1 cellular context compared by ENCODE assay signal in the genomic region with DNA sequence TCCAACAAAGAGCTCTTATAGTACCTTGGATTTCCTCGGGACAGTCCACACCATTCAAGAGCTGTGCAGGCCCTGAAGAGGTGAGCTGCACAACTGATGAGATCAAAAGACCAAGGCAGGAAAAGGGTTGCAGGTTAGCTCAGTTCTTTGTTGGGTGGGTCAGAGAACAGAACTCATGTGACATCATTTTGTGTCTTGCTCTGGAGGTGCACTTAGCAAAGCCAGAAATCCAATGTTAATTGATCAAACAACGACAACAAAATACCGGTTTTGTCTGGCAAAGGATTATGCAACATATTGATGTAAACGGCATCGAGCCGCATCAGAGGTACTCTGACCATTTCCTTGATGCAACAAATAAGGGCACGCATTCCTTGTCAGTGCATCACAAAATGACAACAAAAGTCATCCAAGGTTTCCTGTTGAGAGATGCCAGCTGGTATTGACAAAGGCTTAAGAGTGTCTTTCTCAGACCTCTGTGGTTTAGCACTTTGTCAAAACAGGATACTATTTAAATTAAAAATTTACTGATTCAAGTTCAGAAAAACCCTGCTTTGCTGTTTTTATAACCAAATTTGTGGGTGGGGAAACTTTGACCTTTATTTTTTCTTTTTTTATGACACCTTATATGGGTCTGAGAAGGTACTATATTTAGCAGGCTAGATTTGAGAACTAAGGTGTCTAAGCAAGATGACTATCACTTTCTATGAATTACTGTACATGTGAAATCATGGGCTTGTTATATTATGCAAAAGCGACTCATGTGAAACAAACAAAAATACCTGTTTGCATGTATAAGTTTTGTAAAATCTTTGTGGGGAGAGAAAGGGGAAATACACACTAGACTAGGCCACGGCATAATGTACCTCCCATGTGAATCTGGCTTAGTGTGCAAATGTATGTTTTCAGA.
TF ChIP-seq lines count a peak whose summit lies in the region.

No MANE protein-coding gene starts in this region.

TF ChIP-seq in HepG2, 621 proteins besides CTCF, POLR2A, EP300 and RAD21 (continued from another document and continues in another):
- TF ChIP-seq ZNF337 (CRISPR knock-in tag; IDR thresholded peaks at IDR 0.05; ENCODE audit: borderline replicate concordance, low read depth), result no peak
- TF ChIP-seq, protein P1, sequence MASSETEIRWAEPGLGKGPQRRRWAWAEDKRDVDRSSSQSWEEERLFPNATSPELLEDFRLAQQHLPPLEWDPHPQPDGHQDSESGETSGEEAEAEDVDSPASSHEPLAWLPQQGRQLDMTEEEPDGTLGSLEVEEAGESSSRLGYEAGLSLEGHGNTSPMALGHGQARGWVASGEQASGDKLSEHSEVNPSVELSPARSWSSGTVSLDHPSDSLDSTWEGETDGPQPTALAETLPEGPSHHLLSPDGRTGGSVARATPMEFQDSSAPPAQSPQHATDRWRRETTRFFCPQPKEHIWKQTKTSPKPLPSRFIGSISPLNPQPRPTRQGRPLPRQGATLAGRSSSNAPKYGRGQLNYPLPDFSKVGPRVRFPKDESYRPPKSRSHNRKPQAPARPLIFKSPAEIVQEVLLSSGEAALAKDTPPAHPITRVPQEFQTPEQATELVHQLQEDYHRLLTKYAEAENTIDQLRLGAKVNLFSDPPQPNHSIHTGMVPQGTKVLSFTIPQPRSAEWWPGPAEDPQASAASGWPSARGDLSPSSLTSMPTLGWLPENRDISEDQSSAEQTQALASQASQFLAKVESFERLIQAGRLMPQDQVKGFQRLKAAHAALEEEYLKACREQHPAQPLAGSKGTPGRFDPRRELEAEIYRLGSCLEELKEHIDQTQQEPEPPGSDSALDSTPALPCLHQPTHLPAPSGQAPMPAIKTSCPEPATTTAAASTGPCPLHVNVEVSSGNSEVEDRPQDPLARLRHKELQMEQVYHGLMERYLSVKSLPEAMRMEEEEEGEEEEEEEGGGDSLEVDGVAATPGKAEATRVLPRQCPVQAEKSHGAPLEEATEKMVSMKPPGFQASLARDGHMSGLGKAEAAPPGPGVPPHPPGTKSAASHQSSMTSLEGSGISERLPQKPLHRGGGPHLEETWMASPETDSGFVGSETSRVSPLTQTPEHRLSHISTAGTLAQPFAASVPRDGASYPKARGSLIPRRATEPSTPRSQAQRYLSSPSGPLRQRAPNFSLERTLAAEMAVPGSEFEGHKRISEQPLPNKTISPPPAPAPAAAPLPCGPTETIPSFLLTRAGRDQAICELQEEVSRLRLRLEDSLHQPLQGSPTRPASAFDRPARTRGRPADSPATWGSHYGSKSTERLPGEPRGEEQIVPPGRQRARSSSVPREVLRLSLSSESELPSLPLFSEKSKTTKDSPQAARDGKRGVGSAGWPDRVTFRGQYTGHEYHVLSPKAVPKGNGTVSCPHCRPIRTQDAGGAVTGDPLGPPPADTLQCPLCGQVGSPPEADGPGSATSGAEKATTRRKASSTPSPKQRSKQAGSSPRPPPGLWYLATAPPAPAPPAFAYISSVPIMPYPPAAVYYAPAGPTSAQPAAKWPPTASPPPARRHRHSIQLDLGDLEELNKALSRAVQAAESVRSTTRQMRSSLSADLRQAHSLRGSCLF (CRISPR knock-in tag; IDR thresholded peaks at IDR 0.05; ENCODE audit: borderline replicate concordance), result no peak
- TF ChIP-seq, protein P2, sequence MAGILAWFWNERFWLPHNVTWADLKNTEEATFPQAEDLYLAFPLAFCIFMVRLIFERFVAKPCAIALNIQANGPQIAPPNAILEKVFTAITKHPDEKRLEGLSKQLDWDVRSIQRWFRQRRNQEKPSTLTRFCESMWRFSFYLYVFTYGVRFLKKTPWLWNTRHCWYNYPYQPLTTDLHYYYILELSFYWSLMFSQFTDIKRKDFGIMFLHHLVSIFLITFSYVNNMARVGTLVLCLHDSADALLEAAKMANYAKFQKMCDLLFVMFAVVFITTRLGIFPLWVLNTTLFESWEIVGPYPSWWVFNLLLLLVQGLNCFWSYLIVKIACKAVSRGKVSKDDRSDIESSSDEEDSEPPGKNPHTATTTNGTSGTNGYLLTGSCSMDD (CRISPR knock-in tag; IDR thresholded peaks at IDR 0.05), result no peak
- TF ChIP-seq, protein P3, sequence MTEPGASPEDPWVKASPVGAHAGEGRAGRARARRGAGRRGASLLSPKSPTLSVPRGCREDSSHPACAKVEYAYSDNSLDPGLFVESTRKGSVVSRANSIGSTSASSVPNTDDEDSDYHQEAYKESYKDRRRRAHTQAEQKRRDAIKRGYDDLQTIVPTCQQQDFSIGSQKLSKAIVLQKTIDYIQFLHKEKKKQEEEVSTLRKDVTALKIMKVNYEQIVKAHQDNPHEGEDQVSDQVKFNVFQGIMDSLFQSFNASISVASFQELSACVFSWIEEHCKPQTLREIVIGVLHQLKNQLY (CRISPR knock-in tag; IDR thresholded peaks at IDR 0.05), result 0 out of 2 replicates have a peak, but pooled peaks have one; percentile 6
- no peak for TF ChIP-seq NFATC3 (CRISPR knock-in tag; IDR thresholded peaks at IDR 0.05)
- TF ChIP-seq ZFP37 (CRISPR knock-in tag; IDR thresholded peaks at IDR 0.05; ENCODE audit: borderline replicate concordance), result no peak
- TF ChIP-seq GTF2F1 (IDR thresholded peaks at IDR 0.05; ENCODE audit: low read length), result no peak
- no peak for TF ChIP-seq MXI1 (IDR thresholded peaks at IDR 0.05; ENCODE audit: borderline replicate concordance, low read depth, low read length)
- TF ChIP-seq IRF2 (CRISPR knock-in tag; IDR thresholded peaks at IDR 0.05), result peak; percentile 47; the same call in 1 of the 2 replicates
- TF ChIP-seq ATF7 (IDR thresholded peaks at IDR 0.05), result peak; percentile 34; the same call in 1 of the 2 replicates
- TF ChIP-seq ATF7 (CRISPR knock-in tag; IDR thresholded peaks at IDR 0.05), result no peak
- TF ChIP-seq XBP1 (CRISPR knock-in tag; IDR thresholded peaks at IDR 0.05), result no peak
- TF ChIP-seq, protein P4, sequence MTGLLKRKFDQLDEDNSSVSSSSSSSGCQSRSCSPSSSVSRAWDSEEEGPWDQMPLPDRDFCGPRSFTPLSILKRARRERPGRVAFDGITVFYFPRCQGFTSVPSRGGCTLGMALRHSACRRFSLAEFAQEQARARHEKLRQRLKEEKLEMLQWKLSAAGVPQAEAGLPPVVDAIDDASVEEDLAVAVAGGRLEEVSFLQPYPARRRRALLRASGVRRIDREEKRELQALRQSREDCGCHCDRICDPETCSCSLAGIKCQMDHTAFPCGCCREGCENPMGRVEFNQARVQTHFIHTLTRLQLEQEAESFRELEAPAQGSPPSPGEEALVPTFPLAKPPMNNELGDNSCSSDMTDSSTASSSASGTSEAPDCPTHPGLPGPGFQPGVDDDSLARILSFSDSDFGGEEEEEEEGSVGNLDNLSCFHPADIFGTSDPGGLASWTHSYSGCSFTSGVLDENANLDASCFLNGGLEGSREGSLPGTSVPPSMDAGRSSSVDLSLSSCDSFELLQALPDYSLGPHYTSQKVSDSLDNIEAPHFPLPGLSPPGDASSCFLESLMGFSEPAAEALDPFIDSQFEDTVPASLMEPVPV (CRISPR knock-in tag; IDR thresholded peaks at IDR 0.05), result no peak
- no peak for TF ChIP-seq TEAD2 (CRISPR knock-in tag; IDR thresholded peaks at IDR 0.05)
- TF ChIP-seq, protein P5, sequence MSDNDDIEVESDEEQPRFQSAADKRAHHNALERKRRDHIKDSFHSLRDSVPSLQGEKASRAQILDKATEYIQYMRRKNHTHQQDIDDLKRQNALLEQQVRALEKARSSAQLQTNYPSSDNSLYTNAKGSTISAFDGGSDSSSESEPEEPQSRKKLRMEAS (IDR thresholded peaks at IDR 0.05), result 0 out of 2 replicates have a peak, but pooled peaks have one; percentile 12
- TF ChIP-seq, protein P6, sequence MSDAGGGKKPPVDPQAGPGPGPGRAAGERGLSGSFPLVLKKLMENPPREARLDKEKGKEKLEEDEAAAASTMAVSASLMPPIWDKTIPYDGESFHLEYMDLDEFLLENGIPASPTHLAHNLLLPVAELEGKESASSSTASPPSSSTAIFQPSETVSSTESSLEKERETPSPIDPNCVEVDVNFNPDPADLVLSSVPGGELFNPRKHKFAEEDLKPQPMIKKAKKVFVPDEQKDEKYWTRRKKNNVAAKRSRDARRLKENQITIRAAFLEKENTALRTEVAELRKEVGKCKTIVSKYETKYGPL (CRISPR knock-in tag; IDR thresholded peaks at IDR 0.05), result peak; percentile 71
- TF ChIP-seq, protein P7, sequence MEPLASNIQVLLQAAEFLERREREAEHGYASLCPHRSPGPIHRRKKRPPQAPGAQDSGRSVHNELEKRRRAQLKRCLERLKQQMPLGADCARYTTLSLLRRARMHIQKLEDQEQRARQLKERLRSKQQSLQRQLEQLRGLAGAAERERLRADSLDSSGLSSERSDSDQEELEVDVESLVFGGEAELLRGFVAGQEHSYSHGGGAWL (CRISPR knock-in tag; IDR thresholded peaks at IDR 0.05), result no peak
- TF ChIP-seq, protein P8, sequence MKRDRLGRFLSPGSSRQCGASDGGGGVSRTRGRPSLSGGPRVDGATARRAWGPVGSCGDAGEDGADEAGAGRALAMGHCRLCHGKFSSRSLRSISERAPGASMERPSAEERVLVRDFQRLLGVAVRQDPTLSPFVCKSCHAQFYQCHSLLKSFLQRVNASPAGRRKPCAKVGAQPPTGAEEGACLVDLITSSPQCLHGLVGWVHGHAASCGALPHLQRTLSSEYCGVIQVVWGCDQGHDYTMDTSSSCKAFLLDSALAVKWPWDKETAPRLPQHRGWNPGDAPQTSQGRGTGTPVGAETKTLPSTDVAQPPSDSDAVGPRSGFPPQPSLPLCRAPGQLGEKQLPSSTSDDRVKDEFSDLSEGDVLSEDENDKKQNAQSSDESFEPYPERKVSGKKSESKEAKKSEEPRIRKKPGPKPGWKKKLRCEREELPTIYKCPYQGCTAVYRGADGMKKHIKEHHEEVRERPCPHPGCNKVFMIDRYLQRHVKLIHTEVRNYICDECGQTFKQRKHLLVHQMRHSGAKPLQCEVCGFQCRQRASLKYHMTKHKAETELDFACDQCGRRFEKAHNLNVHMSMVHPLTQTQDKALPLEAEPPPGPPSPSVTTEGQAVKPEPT (CRISPR knock-in tag; IDR thresholded peaks at IDR 0.05; ENCODE audit: low read depth), result no peak
- no peak for TF ChIP-seq SIX4 (CRISPR knock-in tag; IDR thresholded peaks at IDR 0.05)
- TF ChIP-seq MTF1 (CRISPR knock-in tag; IDR thresholded peaks at IDR 0.05), result no peak
- TF ChIP-seq, protein P9, sequence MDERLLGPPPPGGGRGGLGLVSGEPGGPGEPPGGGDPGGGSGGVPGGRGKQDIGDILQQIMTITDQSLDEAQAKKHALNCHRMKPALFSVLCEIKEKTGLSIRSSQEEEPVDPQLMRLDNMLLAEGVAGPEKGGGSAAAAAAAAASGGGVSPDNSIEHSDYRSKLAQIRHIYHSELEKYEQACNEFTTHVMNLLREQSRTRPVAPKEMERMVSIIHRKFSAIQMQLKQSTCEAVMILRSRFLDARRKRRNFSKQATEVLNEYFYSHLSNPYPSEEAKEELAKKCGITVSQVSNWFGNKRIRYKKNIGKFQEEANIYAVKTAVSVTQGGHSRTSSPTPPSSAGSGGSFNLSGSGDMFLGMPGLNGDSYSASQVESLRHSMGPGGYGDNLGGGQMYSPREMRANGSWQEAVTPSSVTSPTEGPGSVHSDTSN (CRISPR knock-in tag; IDR thresholded peaks at IDR 0.05), result no peak
- TF ChIP-seq KDM6A (CRISPR knock-in tag; IDR thresholded peaks at IDR 0.05; ENCODE audit: low read depth), result no peak
- TF ChIP-seq JUN (CRISPR knock-in tag; IDR thresholded peaks at IDR 0.05), result no peak
- TF ChIP-seq, protein P10, sequence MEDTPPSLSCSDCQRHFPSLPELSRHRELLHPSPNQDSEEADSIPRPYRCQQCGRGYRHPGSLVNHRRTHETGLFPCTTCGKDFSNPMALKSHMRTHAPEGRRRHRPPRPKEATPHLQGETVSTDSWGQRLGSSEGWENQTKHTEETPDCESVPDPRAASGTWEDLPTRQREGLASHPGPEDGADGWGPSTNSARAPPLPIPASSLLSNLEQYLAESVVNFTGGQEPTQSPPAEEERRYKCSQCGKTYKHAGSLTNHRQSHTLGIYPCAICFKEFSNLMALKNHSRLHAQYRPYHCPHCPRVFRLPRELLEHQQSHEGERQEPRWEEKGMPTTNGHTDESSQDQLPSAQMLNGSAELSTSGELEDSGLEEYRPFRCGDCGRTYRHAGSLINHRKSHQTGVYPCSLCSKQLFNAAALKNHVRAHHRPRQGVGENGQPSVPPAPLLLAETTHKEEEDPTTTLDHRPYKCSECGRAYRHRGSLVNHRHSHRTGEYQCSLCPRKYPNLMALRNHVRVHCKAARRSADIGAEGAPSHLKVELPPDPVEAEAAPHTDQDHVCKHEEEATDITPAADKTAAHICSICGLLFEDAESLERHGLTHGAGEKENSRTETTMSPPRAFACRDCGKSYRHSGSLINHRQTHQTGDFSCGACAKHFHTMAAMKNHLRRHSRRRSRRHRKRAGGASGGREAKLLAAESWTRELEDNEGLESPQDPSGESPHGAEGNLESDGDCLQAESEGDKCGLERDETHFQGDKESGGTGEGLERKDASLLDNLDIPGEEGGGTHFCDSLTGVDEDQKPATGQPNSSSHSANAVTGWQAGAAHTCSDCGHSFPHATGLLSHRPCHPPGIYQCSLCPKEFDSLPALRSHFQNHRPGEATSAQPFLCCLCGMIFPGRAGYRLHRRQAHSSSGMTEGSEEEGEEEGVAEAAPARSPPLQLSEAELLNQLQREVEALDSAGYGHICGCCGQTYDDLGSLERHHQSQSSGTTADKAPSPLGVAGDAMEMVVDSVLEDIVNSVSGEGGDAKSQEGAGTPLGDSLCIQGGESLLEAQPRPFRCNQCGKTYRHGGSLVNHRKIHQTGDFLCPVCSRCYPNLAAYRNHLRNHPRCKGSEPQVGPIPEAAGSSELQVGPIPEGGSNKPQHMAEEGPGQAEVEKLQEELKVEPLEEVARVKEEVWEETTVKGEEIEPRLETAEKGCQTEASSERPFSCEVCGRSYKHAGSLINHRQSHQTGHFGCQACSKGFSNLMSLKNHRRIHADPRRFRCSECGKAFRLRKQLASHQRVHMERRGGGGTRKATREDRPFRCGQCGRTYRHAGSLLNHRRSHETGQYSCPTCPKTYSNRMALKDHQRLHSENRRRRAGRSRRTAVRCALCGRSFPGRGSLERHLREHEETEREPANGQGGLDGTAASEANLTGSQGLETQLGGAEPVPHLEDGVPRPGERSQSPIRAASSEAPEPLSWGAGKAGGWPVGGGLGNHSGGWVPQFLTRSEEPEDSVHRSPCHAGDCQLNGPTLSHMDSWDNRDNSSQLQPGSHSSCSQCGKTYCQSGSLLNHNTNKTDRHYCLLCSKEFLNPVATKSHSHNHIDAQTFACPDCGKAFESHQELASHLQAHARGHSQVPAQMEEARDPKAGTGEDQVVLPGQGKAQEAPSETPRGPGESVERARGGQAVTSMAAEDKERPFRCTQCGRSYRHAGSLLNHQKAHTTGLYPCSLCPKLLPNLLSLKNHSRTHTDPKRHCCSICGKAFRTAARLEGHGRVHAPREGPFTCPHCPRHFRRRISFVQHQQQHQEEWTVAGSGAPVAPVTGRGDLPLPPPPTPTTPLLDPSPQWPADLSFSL (CRISPR knock-in tag; IDR thresholded peaks at IDR 0.05), result no peak
- TF ChIP-seq FOXA3 (CRISPR knock-in tag; IDR thresholded peaks at IDR 0.05), result peak; percentile 89
- TF ChIP-seq ZNF510 (CRISPR knock-in tag; IDR thresholded peaks at IDR 0.05; ENCODE audit: low read depth), result no peak
- peak; percentile 94 for TF ChIP-seq CEBPB (IDR thresholded peaks at IDR 0.05; ENCODE audit: borderline replicate concordance, low read depth, low read length)
- no peak for TF ChIP-seq HOXD1 (CRISPR knock-in tag; IDR thresholded peaks at IDR 0.05)
- TF ChIP-seq, protein P11, sequence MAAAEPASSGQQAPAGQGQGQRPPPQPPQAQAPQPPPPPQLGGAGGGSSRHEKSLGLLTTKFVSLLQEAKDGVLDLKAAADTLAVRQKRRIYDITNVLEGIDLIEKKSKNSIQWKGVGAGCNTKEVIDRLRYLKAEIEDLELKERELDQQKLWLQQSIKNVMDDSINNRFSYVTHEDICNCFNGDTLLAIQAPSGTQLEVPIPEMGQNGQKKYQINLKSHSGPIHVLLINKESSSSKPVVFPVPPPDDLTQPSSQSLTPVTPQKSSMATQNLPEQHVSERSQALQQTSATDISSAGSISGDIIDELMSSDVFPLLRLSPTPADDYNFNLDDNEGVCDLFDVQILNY (CRISPR knock-in tag; conservative IDR thresholded peaks at IDR 0.05), result no peak
- TF ChIP-seq ZSCAN22 (CRISPR knock-in tag; IDR thresholded peaks at IDR 0.05), result no peak
- TF ChIP-seq TGIF2 (CRISPR knock-in tag; IDR thresholded peaks at IDR 0.05), result peak; percentile 31; the same call in 1 of the 2 replicates
- TF ChIP-seq NR2F2 (IDR thresholded peaks at IDR 0.05; ENCODE audit: borderline replicate concordance, low read depth), result 0 out of 2 replicates have a peak, but pooled peaks have one; percentile 17
- no peak for TF ChIP-seq NR2C2 (CRISPR knock-in tag; IDR thresholded peaks at IDR 0.05; ENCODE audit: borderline replicate concordance)
- no peak for TF ChIP-seq ZNF564 (CRISPR knock-in tag; IDR thresholded peaks at IDR 0.05)
